ENCODE assay signal across 9 cellular contexts in genomic region chr9:136482046-136482792, GRCh38. TPM values are rescaled to one million over a fixed set of nuclear protein-coding genes. Genes with fewer than 3 reads are reported as not detected.
DNase-seq lines count a peak whose midpoint lies in the region; ATAC-seq, FAIRE-seq and TF ChIP-seq lines count a peak whose summit lies in the region.
"Had no signal": no experiment of that assay in that cellular context is flagged by ENCODE, and none has a peak within 500 bp of the region (broad histone marks: within the 10 kb centered on the region; RNA-seq: fewer than 3 reads in every experiment).

No MANE protein-coding gene starts in this region.

- TF ChIP-seq POLR2A in endothelial cell of umbilical vein (IDR thresholded peaks at IDR 0.05; ENCODE audit: low read depth, low read length): no peak

- peaks cover 12% of the 10 kb centered on the region for H3K36me3 Mint-ChIP-seq in WTC11
- H3K36me3 Mint-ChIP-seq in nephron progenitor cell (ENCODE audit: low read depth): peaks cover 13% of the 10 kb centered on the region

- no peaks in the 10 kb centered on the region for H3K9me3 ChIP-seq in endothelial cell of umbilical vein (replicated peaks; ENCODE audit: control insufficient read depth, insufficient read depth, low read length)

- no peaks in the 10 kb centered on the region for H4K20me1 ChIP-seq in endothelial cell of umbilical vein (replicated peaks; ENCODE audit: control insufficient read depth, extremely low read depth, insufficient read depth, low read length)

- no peaks in the 10 kb centered on the region for H3K27me3 ChIP-seq in endothelial cell of umbilical vein (ENCODE audit: control insufficient read depth in 2 of 2, insufficient read depth in 2 of 2, low read length in 2 of 2)

- H3K4me3 Mint-ChIP-seq in WTC11 (peak overlapping the region; percentile 87), nephron progenitor cell (peak overlapping the region; percentile 94)

- H3K9ac ChIP-seq in endothelial cell of umbilical vein (replicated peaks; ENCODE audit: extremely low read depth, insufficient read depth, low read length): peak overlapping the region; percentile 98

- peaks cover 3 to 5% of the 10 kb centered on the region in 2 experiments for H3K36me3 ChIP-seq in endothelial cell of umbilical vein (ENCODE audit: control insufficient read depth in 2 of 2, extremely low read depth in 1 of 2, insufficient read depth in 2 of 2, low read length in 2 of 2)

- no peak for ATAC-seq in WTC11
- ATAC-seq in HG03469 (IDR thresholded peaks at IDR 0.05; ENCODE audit: unreplicated experiment): no peak
- ATAC-seq in HG03159 (IDR thresholded peaks at IDR 0.05; ENCODE audit: unreplicated experiment): no peak
- no peak for ATAC-seq in GM18520 (IDR thresholded peaks at IDR 0.05; ENCODE audit: unreplicated experiment)

- H3K27ac Mint-ChIP-seq in WTC11: peak overlapping the region; percentile 98
- peak overlapping the region; percentile 97 for H3K27ac Mint-ChIP-seq in nephron progenitor cell

- dilution Hi-C loops in endothelial cell of umbilical vein (cut with MboI; ENCODE audit: extremely low pct_ligation_motif_present, low sequenced_read_pairs): loop anchor here (10.0 kb wide), 1 partner anchor 73 kb away; no protein-coding TSS in a partner anchor

- DNase-seq in EH (ENCODE audit: low read depth): peak; percentile 51
- DNase-seq in HT-29 (ENCODE audit: low spot score): peak; percentile 58
- no peak for DNase-seq in WTC11 (ENCODE audit: low spot score)
- peak; percentile 56 for DNase-seq in endothelial cell of umbilical vein (ENCODE audit: low read depth, low spot score)
- DNase-seq in nephron progenitor cell: no peak

- H3K4me1 ChIP-seq in endothelial cell of umbilical vein (ENCODE audit: control insufficient read depth, extremely low read depth, insufficient read depth, low read length): peaks cover 16% of the 10 kb centered on the region

- H3K27me3 Mint-ChIP-seq in WTC11 (ENCODE audit: low read depth): no peaks in the 10 kb centered on the region
- no peaks in the 10 kb centered on the region for H3K27me3 Mint-ChIP-seq in nephron progenitor cell (ENCODE audit: low read depth, poor library complexity)

- H3K4me1 Mint-ChIP-seq in WTC11 (peaks cover 15% of the 10 kb centered on the region), nephron progenitor cell (peaks cover 46% of the 10 kb centered on the region)

- TF ChIP-seq CTCF in WTC11 (IDR thresholded peaks at IDR 0.05) (no peak), endothelial cell of umbilical vein (IDR thresholded peaks at IDR 0.05; ENCODE audit: extremely low read depth in 1 of 2, insufficient read depth in 1 of 2, low read depth in 1 of 2, low read length in 2 of 2) (no peak), nephron progenitor cell (IDR thresholded peaks at IDR 0.05) (no peak)

- peak overlapping the region; percentile 63 to 94 (median 88) for H3K4me3 ChIP-seq in endothelial cell of umbilical vein (replicated peaks in 1 of 3; ENCODE audit: insufficient read depth in 1 of 3, low read depth in 1 of 3, low read length in 3 of 3)

- H2AFZ ChIP-seq in endothelial cell of umbilical vein (ENCODE audit: low read depth, low read length): peak overlapping the region; percentile 23

- no peaks in the 10 kb centered on the region for H3K9me1 ChIP-seq in endothelial cell of umbilical vein (replicated peaks; ENCODE audit: control insufficient read depth, extremely low read depth, insufficient read depth, low read length)

- H3K79me2 ChIP-seq in endothelial cell of umbilical vein (ENCODE audit: control insufficient read depth, insufficient read depth, low read length): peaks cover 50% of the 10 kb centered on the region

- H3K4me2 ChIP-seq in endothelial cell of umbilical vein (ENCODE audit: insufficient read depth, low read length): peak overlapping the region; percentile 89

- CTCF ChIA-PET in WTC11 (lab: Charles Lee): no interaction called here
- CTCF ChIA-PET in endothelial cell of umbilical vein (lab: Charles Lee): no interaction called here

- POLR2A ChIA-PET in WTC11 (lab: Charles Lee) (no interaction called here), endothelial cell of umbilical vein (lab: Charles Lee) (no interaction called here)

- H3K9me3 Mint-ChIP-seq in WTC11 (no peaks in the 10 kb centered on the region), nephron progenitor cell (no peaks in the 10 kb centered on the region)

- intact Hi-C loops in endothelial cell of umbilical vein (cut with micrococcal nuclease): loop anchor here (2.0 to 5.0 kb wide), 2 partner anchors 43 to 230 kb away; partner anchors contain the start of genes DIPK1B and INPP5E

- no TSS peak for BruUV-seq in endothelial cell of umbilical vein (replicated peaks; lab: Mats Ljungman, UMichigan)

- H3K27ac ChIP-seq in endothelial cell of umbilical vein (ENCODE audit: insufficient read depth, low read depth, low read length): peak overlapping the region; percentile 91

- FAIRE-seq in endothelial cell of umbilical vein (lab: Jason Lieb, UNC): peak; percentile 87
- FAIRE-seq: colon had no signal

TF ChIP-seq in WTC11, 78 proteins besides CTCF, POLR2A, EP300 and RAD21:
- TF ChIP-seq RELA (CRISPR knock-in tag; IDR thresholded peaks at IDR 0.05; ENCODE audit: borderline replicate concordance): 0 out of 2 replicates have a peak, but pooled peaks have one; percentile 34
- no peak for TF ChIP-seq PRRX2 (CRISPR knock-in tag; IDR thresholded peaks at IDR 0.05)

TF ChIP-seq in endothelial cell of umbilical vein, 7 proteins besides CTCF, POLR2A, EP300 and RAD21:
- TF ChIP-seq GATA2 (IDR thresholded peaks at IDR 0.05; ENCODE audit: insufficient read depth, insufficient read length, low read depth, low read length): no peak
- no peak for TF ChIP-seq EZH2 (IDR thresholded peaks at IDR 0.05; ENCODE audit: borderline replicate concordance, low read depth, low read length, severe bottlenecking)
- no peak for TF ChIP-seq MAX (IDR thresholded peaks at IDR 0.05; ENCODE audit: insufficient read depth, insufficient read length)
- TF ChIP-seq FOS (IDR thresholded peaks at IDR 0.05; ENCODE audit: borderline replicate concordance, insufficient read depth, low read length): no peak
- no peak for TF ChIP-seq JUN (IDR thresholded peaks at IDR 0.05; ENCODE audit: borderline replicate concordance, insufficient read depth, insufficient read length, low read depth)
- TF ChIP-seq MYC (IDR thresholded peaks at IDR 0.05; ENCODE audit: low read depth, low read length): no peak
- no peak for TF ChIP-seq POLR2AphosphoS5 (IDR thresholded peaks at IDR 0.05; ENCODE audit: insufficient read depth, low read depth, low read length)

RNA-seq across cellular contexts. Expression of gene SEC16A, which starts 0.6 kb away (rescaled TPM):
- total RNA-seq in HT-29 (2014; rRNA removed; shearing (Covaris generic)): 37.9 and 43.5 TPM in 2 replicates
- 52.1 to 70.9 TPM (median 52.3 TPM) in 3 replicates for total RNA-seq in WTC11 (2021)
- total RNA-seq in endothelial cell of umbilical vein: 76.7 and 80.6 TPM in 2 replicates
- 33.5 and 34.5 TPM in 2 replicates for polyA plus RNA-seq in endothelial cell of umbilical vein
- 38.4 and 38.9 TPM in 2 replicates for polyA plus RNA-seq in endothelial cell of umbilical vein (2011; cell fraction: cytosol; rRNA removed)
- 116 and 118 TPM in 2 replicates for polyA plus RNA-seq in endothelial cell of umbilical vein (2011; cell fraction: nucleus; rRNA removed)
- 61.7 and 62.2 TPM in 2 replicates for polyA plus RNA-seq in endothelial cell of umbilical vein (2012)
- 41.8 and 45.2 TPM in 2 replicates for polyA minus RNA-seq in endothelial cell of umbilical vein
- 46.3 TPM for polyA minus RNA-seq in endothelial cell of umbilical vein (2011; cell fraction: cytosol; rRNA and poly(A)+ RNA removed)
- 40.9 and 44.0 TPM in 2 replicates for polyA minus RNA-seq in endothelial cell of umbilical vein (2011; cell fraction: nucleus; rRNA and poly(A)+ RNA removed)

RNA-seq across cellular contexts. Expression of gene INPP5E, which starts 42.6 kb away (rescaled TPM):
- total RNA-seq in HT-29 (2014; rRNA removed; shearing (Covaris generic)): 15.9 and 16.4 TPM in 2 replicates
- total RNA-seq in WTC11 (2021): 23.6 to 25.5 TPM (median 24.0 TPM) in 3 replicates
- total RNA-seq in endothelial cell of umbilical vein: 22.9 and 24.5 TPM in 2 replicates
- 15.0 and 17.1 TPM in 2 replicates for polyA plus RNA-seq in endothelial cell of umbilical vein
- 10.2 and 12.4 TPM in 2 replicates for polyA plus RNA-seq in endothelial cell of umbilical vein (2011; cell fraction: cytosol; rRNA removed)
- 49.6 and 50.0 TPM in 2 replicates for polyA plus RNA-seq in endothelial cell of umbilical vein (2011; cell fraction: nucleus; rRNA removed)
- 10.9 and 15.1 TPM in 2 replicates for polyA plus RNA-seq in endothelial cell of umbilical vein (2012)
- polyA minus RNA-seq in endothelial cell of umbilical vein: 8.5 and 9.1 TPM in 2 replicates
- polyA minus RNA-seq in endothelial cell of umbilical vein (2011; cell fraction: cytosol; rRNA and poly(A)+ RNA removed): 6.8 TPM
- 10.5 and 15.5 TPM in 2 replicates for polyA minus RNA-seq in endothelial cell of umbilical vein (2011; cell fraction: nucleus; rRNA and poly(A)+ RNA removed)

Comparison
In these comparisons a context has a peak if more than half of its experiments do, and no peak if none do; other contexts are left out.
1. DNase-seq: peak in EH (single experiment), HT-29 (single experiment) and endothelial cell of umbilical vein (single experiment); none in WTC11 (single experiment) and nephron progenitor cell (single experiment).